Comparison of ENCODE assay signal across 1 cellular context in genomic region chr3:78176869-78177268, GRCh38.
TF ChIP-seq lines count a peak whose summit lies in the region.

No MANE protein-coding gene starts in this region.

TF ChIP-seq in HepG2, 621 proteins besides CTCF, POLR2A, EP300 and RAD21 (continued from another document and continues in another):
- TF ChIP-seq DZIP1 (CRISPR knock-in tag; IDR thresholded peaks at IDR 0.05) (no peak), SP1 (IDR thresholded peaks at IDR 0.05) (no peak), SP1 (CRISPR knock-in tag; IDR thresholded peaks at IDR 0.05) (no peak), ZNF605 (CRISPR knock-in tag; IDR thresholded peaks at IDR 0.05) (no peak), BRCA1 (CRISPR knock-in tag; IDR thresholded peaks at IDR 0.05) (no peak), PHB2 (IDR thresholded peaks at IDR 0.05; ENCODE audit: partially characterized antibody) (no peak), EHMT2 (IDR thresholded peaks at IDR 0.05; ENCODE audit: borderline replicate concordance, low read depth, low read length) (no peak), SKI (IDR thresholded peaks at IDR 0.05; ENCODE audit: partially characterized antibody) (no peak), ZFYVE20 (CRISPR knock-in tag; IDR thresholded peaks at IDR 0.05; ENCODE audit: borderline replicate concordance, low read depth) (no peak), ZNF18 (CRISPR knock-in tag; IDR thresholded peaks at IDR 0.05; ENCODE audit: insufficient replicate concordance) (no peak), SAFB2 (CRISPR knock-in tag; IDR thresholded peaks at IDR 0.05; ENCODE audit: borderline replicate concordance, low read depth) (no peak), SP5 (CRISPR knock-in tag; IDR thresholded peaks at IDR 0.05; ENCODE audit: borderline replicate concordance, low read depth) (no peak; the same call in 1 of the 2 replicates), KLF16 (CRISPR knock-in tag; IDR thresholded peaks at IDR 0.05) (peak in 1 of 2 experiments; percentile 83; a peak in 2 of 4 replicates), ZNF567 (CRISPR knock-in tag; IDR thresholded peaks at IDR 0.05; ENCODE audit: borderline replicate concordance) (no peak), ZBTB4 (CRISPR knock-in tag; IDR thresholded peaks at IDR 0.05; ENCODE audit: borderline replicate concordance) (no peak), ZNF816 (CRISPR knock-in tag; IDR thresholded peaks at IDR 0.05; ENCODE audit: borderline replicate concordance) (no peak), KMT2B (CRISPR knock-in tag; IDR thresholded peaks at IDR 0.05) (no peak), POGZ (CRISPR knock-in tag; IDR thresholded peaks at IDR 0.05) (peak; percentile 90), SRY (CRISPR knock-in tag; IDR thresholded peaks at IDR 0.05) (no peak), FOXA1 (IDR thresholded peaks at IDR 0.05) (no peak), FOXA1 (CRISPR knock-in tag; IDR thresholded peaks at IDR 0.05) (peak; percentile 54; the same call in 1 of the 2 replicates), ZNF556 (CRISPR knock-in tag; IDR thresholded peaks at IDR 0.05; ENCODE audit: borderline replicate concordance) (no peak), DNMT3B (CRISPR knock-in tag; conservative IDR thresholded peaks at IDR 0.05) (no peak), HOXA5 (CRISPR knock-in tag; IDR thresholded peaks at IDR 0.05) (no peak), HNF1A (IDR thresholded peaks at IDR 0.05; ENCODE audit: low read depth) (no peak), HNF1A (CRISPR knock-in tag; IDR thresholded peaks at IDR 0.05; ENCODE audit: borderline replicate concordance) (no peak), ZMAT5 (CRISPR knock-in tag; IDR thresholded peaks at IDR 0.05; ENCODE audit: borderline replicate concordance, low read depth) (no peak), ZNF281 (CRISPR knock-in tag; IDR thresholded peaks at IDR 0.05; ENCODE audit: borderline replicate concordance) (no peak), ZNF576 (CRISPR knock-in tag; IDR thresholded peaks at IDR 0.05) (no peak), CBX1 (IDR thresholded peaks at IDR 0.05; ENCODE audit: low read depth) (no peak), ZNF615 (CRISPR knock-in tag; IDR thresholded peaks at IDR 0.05; ENCODE audit: borderline replicate concordance) (no peak), GABPA (IDR thresholded peaks at IDR 0.05; ENCODE audit: low read depth, low read length) (no peak), GABPA (CRISPR knock-in tag; IDR thresholded peaks at IDR 0.05; ENCODE audit: low read depth) (no peak)
- TF ChIP-seq, protein P1, sequence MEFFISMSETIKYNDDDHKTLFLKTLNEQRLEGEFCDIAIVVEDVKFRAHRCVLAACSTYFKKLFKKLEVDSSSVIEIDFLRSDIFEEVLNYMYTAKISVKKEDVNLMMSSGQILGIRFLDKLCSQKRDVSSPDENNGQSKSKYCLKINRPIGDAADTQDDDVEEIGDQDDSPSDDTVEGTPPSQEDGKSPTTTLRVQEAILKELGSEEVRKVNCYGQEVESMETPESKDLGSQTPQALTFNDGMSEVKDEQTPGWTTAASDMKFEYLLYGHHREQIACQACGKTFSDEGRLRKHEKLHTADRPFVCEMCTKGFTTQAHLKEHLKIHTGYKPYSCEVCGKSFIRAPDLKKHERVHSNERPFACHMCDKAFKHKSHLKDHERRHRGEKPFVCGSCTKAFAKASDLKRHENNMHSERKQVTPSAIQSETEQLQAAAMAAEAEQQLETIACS (CRISPR knock-in tag; IDR thresholded peaks at IDR 0.05), result no peak
- TF ChIP-seq, protein P2, sequence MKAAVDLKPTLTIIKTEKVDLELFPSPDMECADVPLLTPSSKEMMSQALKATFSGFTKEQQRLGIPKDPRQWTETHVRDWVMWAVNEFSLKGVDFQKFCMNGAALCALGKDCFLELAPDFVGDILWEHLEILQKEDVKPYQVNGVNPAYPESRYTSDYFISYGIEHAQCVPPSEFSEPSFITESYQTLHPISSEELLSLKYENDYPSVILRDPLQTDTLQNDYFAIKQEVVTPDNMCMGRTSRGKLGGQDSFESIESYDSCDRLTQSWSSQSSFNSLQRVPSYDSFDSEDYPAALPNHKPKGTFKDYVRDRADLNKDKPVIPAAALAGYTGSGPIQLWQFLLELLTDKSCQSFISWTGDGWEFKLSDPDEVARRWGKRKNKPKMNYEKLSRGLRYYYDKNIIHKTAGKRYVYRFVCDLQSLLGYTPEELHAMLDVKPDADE (CRISPR knock-in tag; IDR thresholded peaks at IDR 0.05), result no peak
- TF ChIP-seq, protein P3, sequence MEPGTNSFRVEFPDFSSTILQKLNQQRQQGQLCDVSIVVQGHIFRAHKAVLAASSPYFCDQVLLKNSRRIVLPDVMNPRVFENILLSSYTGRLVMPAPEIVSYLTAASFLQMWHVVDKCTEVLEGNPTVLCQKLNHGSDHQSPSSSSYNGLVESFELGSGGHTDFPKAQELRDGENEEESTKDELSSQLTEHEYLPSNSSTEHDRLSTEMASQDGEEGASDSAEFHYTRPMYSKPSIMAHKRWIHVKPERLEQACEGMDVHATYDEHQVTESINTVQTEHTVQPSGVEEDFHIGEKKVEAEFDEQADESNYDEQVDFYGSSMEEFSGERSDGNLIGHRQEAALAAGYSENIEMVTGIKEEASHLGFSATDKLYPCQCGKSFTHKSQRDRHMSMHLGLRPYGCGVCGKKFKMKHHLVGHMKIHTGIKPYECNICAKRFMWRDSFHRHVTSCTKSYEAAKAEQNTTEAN (CRISPR knock-in tag; conservative IDR thresholded peaks at IDR 0.05), result no peak
- TF ChIP-seq, protein P4, sequence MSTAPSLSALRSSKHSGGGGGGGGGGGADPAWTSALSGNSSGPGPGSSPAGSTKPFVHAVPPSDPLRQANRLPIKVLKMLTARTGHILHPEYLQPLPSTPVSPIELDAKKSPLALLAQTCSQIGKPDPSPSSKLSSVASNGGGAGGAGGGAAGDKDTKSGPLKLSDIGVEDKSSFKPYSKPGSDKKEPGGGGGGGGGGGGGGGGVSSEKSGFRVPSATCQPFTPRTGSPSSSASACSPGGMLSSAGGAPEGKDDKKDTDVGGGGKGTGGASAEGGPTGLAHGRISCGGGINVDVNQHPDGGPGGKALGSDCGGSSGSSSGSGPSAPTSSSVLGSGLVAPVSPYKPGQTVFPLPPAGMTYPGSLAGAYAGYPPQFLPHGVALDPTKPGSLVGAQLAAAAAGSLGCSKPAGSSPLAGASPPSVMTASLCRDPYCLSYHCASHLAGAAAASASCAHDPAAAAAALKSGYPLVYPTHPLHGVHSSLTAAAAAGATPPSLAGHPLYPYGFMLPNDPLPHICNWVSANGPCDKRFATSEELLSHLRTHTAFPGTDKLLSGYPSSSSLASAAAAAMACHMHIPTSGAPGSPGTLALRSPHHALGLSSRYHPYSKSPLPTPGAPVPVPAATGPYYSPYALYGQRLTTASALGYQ (CRISPR knock-in tag; IDR thresholded peaks at IDR 0.05), result no peak
